24 cellular contexts compared by ENCODE assay signal in the genomic region with DNA sequence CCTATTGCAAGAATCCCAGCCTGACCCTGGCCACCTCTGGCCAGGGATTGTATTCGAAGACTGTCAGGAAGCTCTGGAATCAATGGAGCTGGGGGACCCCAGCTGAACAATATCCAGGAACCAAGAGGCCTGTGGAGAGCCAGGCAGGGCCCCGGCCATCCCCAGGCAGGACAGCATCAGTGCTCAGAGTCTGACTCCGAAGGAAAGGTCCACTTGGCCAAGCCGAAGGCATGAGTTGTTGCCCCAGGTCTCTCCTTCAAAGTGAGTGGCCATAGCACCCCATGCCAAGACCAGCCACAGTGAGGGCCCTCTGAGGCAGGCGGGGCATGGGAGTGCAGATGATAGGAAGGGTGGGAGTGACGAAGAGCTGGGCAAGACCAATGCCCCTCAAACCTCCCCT.
A peak's percentile ranks its signal among the peaks of the same experiment; 100 is the strongest.
DNase-seq lines count a peak whose midpoint lies in the region; ATAC-seq, FAIRE-seq and TF ChIP-seq lines count a peak whose summit lies in the region.
"Had no signal": no experiment of that assay in that cellular context is flagged by ENCODE, and none has a peak within 500 bp of the region (broad histone marks: within the 10 kb centered on the region; RNA-seq: fewer than 3 reads in every experiment).

No MANE protein-coding gene starts in this region.

- H3K27me3 ChIP-seq in IMR-90 (ENCODE audit: control insufficient read depth, insufficient read depth, low read length): peaks cover 3% of the 10 kb centered on the region
- H3K27me3 ChIP-seq in HepG2 (ENCODE audit: control insufficient read depth in 1 of 2, insufficient read depth in 2 of 2, low read length in 2 of 2): peaks cover 0 to 30% of the 10 kb centered on the region in 2 experiments; a peak in 2 of 5 replicates
- no peaks in the 10 kb centered on the region for H3K27me3 ChIP-seq in neural progenitor cell
- no peaks in the 10 kb centered on the region for H3K27me3 ChIP-seq in CD8-positive, alpha-beta memory T cell (ENCODE audit: insufficient read depth, low read length, poor library complexity, severe bottlenecking)
- H3K27me3 ChIP-seq: BE2C; BLaER1 treated with 17β-estradiol and CSF1 and Interleukin-3, amounts not matched to agents 10 nM and 100 nM had no signal

- no peak overlapping the region for H4K5ac ChIP-seq in IMR-90 (ENCODE audit: low read depth, low read length)

- dilution Hi-C loops in IMR-90 (cut with HindIII; ENCODE audit: low sequenced_read_pairs, unreplicated experiment): no loop called here

- H3K14ac ChIP-seq in IMR-90 (replicated peaks; ENCODE audit: low read depth, low read length): no peak overlapping the region

- H2AK5ac ChIP-seq in IMR-90 (ENCODE audit: low read depth, low read length): no peak overlapping the region

- H2BK15ac ChIP-seq in IMR-90 (ENCODE audit: low read depth, low read length): no peak overlapping the region

- intact Hi-C loops in IMR-90 (cut with micrococcal nuclease) (no loop called here), HepG2 (cut with micrococcal nuclease; ENCODE audit: unreplicated experiment) (no loop called here)

- peaks cover 2% of the 10 kb centered on the region for H3K9me3 Mint-ChIP-seq in neural progenitor cell
- H3K9me3 Mint-ChIP-seq in CD8-positive, alpha-beta memory T cell: peaks cover 0 to 5% (median 3%) of the 10 kb centered on the region in 5 donors
- H3K9me3 Mint-ChIP-seq in activated T-helper 17 cell treated with anti-CD3 and anti-CD28 coated beads, Interleukin-2, amount 50 U/mL, for 72 hours: no peaks in the 10 kb centered on the region
- H3K9me3 Mint-ChIP-seq: CD4-positive, alpha-beta T cell; H9 had no signal

- H3K36me3 ChIP-seq in IMR-90 (ENCODE audit: control insufficient read depth, insufficient read depth, low read length) (no peaks in the 10 kb centered on the region), HepG2 (replicated peaks in 1 of 2; ENCODE audit: control insufficient read depth in 1 of 2, insufficient read depth in 2 of 2, low read length in 2 of 2) (no peaks in the 10 kb centered on the region), neural progenitor cell (no peaks in the 10 kb centered on the region)
- H3K36me3 ChIP-seq in CD8-positive, alpha-beta memory T cell (ENCODE audit: insufficient read depth, low read length): no peaks in the 10 kb centered on the region
- H3K36me3 ChIP-seq: BE2C; BLaER1 treated with 17β-estradiol and CSF1 and Interleukin-3, amounts not matched to agents 10 nM and 100 nM had no signal

- H3K9me1 ChIP-seq in IMR-90 (ENCODE audit: insufficient read depth, low read length): no peaks in the 10 kb centered on the region

- TF ChIP-seq POLR2A in IMR-90 (IDR thresholded peaks at IDR 0.05; ENCODE audit: low read depth, low read length) (no peak), HepG2 (IDR thresholded peaks at IDR 0.05; ENCODE audit: insufficient read depth in 1 of 2, low read depth in 2 of 2, low read length in 2 of 2) (no peak)

- H3K79me1 ChIP-seq in IMR-90 (ENCODE audit: low read depth in 1 of 2, low read length in 2 of 2): no peaks in the 10 kb centered on the region

- H3K9me3 ChIP-seq in IMR-90 (ENCODE audit: control insufficient read depth, insufficient read depth, low read length): no peaks in the 10 kb centered on the region
- H3K9me3 ChIP-seq in HepG2 (ENCODE audit: low read length): no peaks in the 10 kb centered on the region
- H3K9me3 ChIP-seq in neural progenitor cell (ENCODE audit: low read depth): no peaks in the 10 kb centered on the region
- H3K9me3 ChIP-seq in CD8-positive, alpha-beta memory T cell (ENCODE audit: low read length): no peaks in the 10 kb centered on the region
- H3K9me3 ChIP-seq: A549, BE2C had no signal

- H3K23ac ChIP-seq in IMR-90 (ENCODE audit: low read depth, low read length): no peak overlapping the region

- H3K27ac Mint-ChIP-seq in neural progenitor cell: no peak overlapping the region
- no peak overlapping the region for H3K27ac Mint-ChIP-seq in CD8-positive, alpha-beta memory T cell
- no peak overlapping the region for H3K27ac Mint-ChIP-seq in activated T-helper 17 cell treated with anti-CD3 and anti-CD28 coated beads, Interleukin-2, amount 50 U/mL, for 72 hours
- H3K27ac Mint-ChIP-seq: CD14-positive monocyte; CD4-positive, alpha-beta T cell; H9; HFFc6 had no signal

- H2BK20ac ChIP-seq in IMR-90 (ENCODE audit: low read depth, low read length): no peak overlapping the region

- in situ Hi-C loops in IMR-90 (cut with MboI; ENCODE audit: low sequenced_read_pairs) (no loop called here), HepG2 (cut with HindIII; ENCODE audit: extremely low pct_ligation_motif_present, low pct_unique_long_range_greater_than_20kb) (no loop called here)

- no peaks in the 10 kb centered on the region for H4K20me1 ChIP-seq in IMR-90 (ENCODE audit: insufficient read depth, low read length)
- H4K20me1 ChIP-seq in HepG2 (ENCODE audit: insufficient read depth, low read length): no peaks in the 10 kb centered on the region
- no peaks in the 10 kb centered on the region for H4K20me1 ChIP-seq in neural progenitor cell (ENCODE audit: low read depth)
- H4K20me1 ChIP-seq: BLaER1 treated with 17β-estradiol and CSF1 and Interleukin-3, amounts not matched to agents 10 nM and 100 nM had no signal

- no TSS peak for BruUV-seq in IMR-90 (replicated peaks; lab: Mats Ljungman, UMichigan)
- BruUV-seq in HepG2 (replicated peaks; lab: Mats Ljungman, UMichigan): no TSS peak

- peak overlapping the region; percentile 6 for H2AFZ ChIP-seq in IMR-90 (replicated peaks; ENCODE audit: low read length, poor library complexity)
- no peak overlapping the region for H2AFZ ChIP-seq in HepG2 (ENCODE audit: low read length)
- no peak overlapping the region for H2AFZ ChIP-seq in neural progenitor cell (replicated peaks)
- H2AFZ ChIP-seq: GM23248 had no signal

- DNase-seq in IMR-90: no peak
- DNase-seq in HepG2 (ENCODE audit: low spot score): no peak
- no peak for DNase-seq in neural progenitor cell (ENCODE audit: low spot score)
- no peak for DNase-seq in HCEC 1CT
- DNase-seq in CD8-positive, alpha-beta memory T cell: no peak
- no peak for DNase-seq in stimulated activated CD4-positive, alpha-beta T cell treated with anti-CD3 and anti-CD28 coated beads, Interleukin-4, amount 100 ng/mL, for 1 hour
- DNase-seq: 8988T; ACHN; AML-193; BE2C; Calu3; CD4-positive, alpha-beta T cell; COR-L47; DMS53; DMS79 treated with DMSO at 0.1 percent for 48 hours; GF-D8; GM23248; HFFc6 had no signal

- TF ChIP-seq EP300 in HepG2 (IDR thresholded peaks at IDR 0.05; ENCODE audit: low read depth in 2 of 2, low read length in 2 of 2) (no peak), HepG2 (CRISPR knock-in tag; IDR thresholded peaks at IDR 0.05; ENCODE audit: borderline replicate concordance) (no peak)

- no peak overlapping the region for H3K9ac ChIP-seq in IMR-90 (ENCODE audit: low read depth, low read length)
- H3K9ac ChIP-seq in HepG2 (ENCODE audit: insufficient read depth, low read depth, low read length): no peak overlapping the region
- no peak overlapping the region for H3K9ac ChIP-seq in neural progenitor cell
- H3K9ac ChIP-seq: BLaER1 treated with 17β-estradiol and CSF1 and Interleukin-3, amounts not matched to agents 10 nM and 100 nM; GM23248 had no signal

- no peak overlapping the region for H2AK9ac ChIP-seq in IMR-90 (replicated peaks; ENCODE audit: low read depth, low read length, poor library complexity)

- no peak overlapping the region for H3K4ac ChIP-seq in IMR-90 (ENCODE audit: low read depth, low read length)

- H2BK5ac ChIP-seq in IMR-90 (ENCODE audit: low read depth, low read length, poor library complexity, severe bottlenecking): no peak overlapping the region

- no peak overlapping the region for H3K18ac ChIP-seq in IMR-90 (ENCODE audit: low read depth, low read length)

- 100% methylated on average over 2 of the region's 6 CpGs; no CpG with 5 or more reads in 1 of the 2 experiments for WGBS in IMR-90 (ENCODE audit: extremely low coverage in 2 of 2, insufficient read length in 1 of 2), 2 experiments
- WGBS in HepG2 (ENCODE audit: low lambda C conversion rate): 12% methylated on average over 5 of the region's 6 CpGs

- H3K4me1 ChIP-seq in IMR-90 (ENCODE audit: control insufficient read depth, insufficient read depth, low read length): 0 out of 2 replicates have a peak, but pooled peaks cover 2% of the 10 kb centered on the region
- no peaks in the 10 kb centered on the region for H3K4me1 ChIP-seq in HepG2 (ENCODE audit: insufficient read depth, low read length)
- H3K4me1 ChIP-seq in neural progenitor cell: peaks cover 83% of the 10 kb centered on the region
- H3K4me1 ChIP-seq in CD8-positive, alpha-beta memory T cell (ENCODE audit: insufficient read depth, low read length): no peaks in the 10 kb centered on the region
- H3K4me1 ChIP-seq: A549; BE2C; BLaER1 treated with 17β-estradiol and CSF1 and Interleukin-3, amounts not matched to agents 10 nM and 100 nM had no signal

- no peaks in the 10 kb centered on the region for H3K36me3 Mint-ChIP-seq in neural progenitor cell
- H3K36me3 Mint-ChIP-seq in CD8-positive, alpha-beta memory T cell: no peaks in the 10 kb centered on the region
- no peaks in the 10 kb centered on the region for H3K36me3 Mint-ChIP-seq in activated T-helper 17 cell treated with anti-CD3 and anti-CD28 coated beads, Interleukin-2, amount 50 U/mL, for 72 hours (ENCODE audit: low read depth)
- H3K36me3 Mint-ChIP-seq: CD14-positive monocyte had no signal

- H3K4me3 ChIP-seq in IMR-90 (ENCODE audit: insufficient read depth, low read depth, low read length) (no peak overlapping the region), HepG2 (replicated peaks in 1 of 3; ENCODE audit: insufficient read depth in 1 of 3, low read depth in 2 of 3, low read length in 3 of 3) (no peak overlapping the region), neural progenitor cell (no peak overlapping the region)
- no peak overlapping the region for H3K4me3 ChIP-seq in CD8-positive, alpha-beta memory T cell (ENCODE audit: low read length)
- H3K4me3 ChIP-seq: A549; BLaER1 treated with 17β-estradiol and CSF1 and Interleukin-3, amounts not matched to agents 10 nM and 100 nM; GM23248 had no signal

- no peak for FAIRE-seq in HepG2 (lab: Jason Lieb, UNC)
- FAIRE-seq: A549, GM19239 had no signal

- no peak overlapping the region for H4K91ac ChIP-seq in IMR-90 (ENCODE audit: insufficient read depth, low read depth, low read length)

- no peak overlapping the region for H3K4me2 ChIP-seq in IMR-90 (ENCODE audit: low read depth, low read length)
- H3K4me2 ChIP-seq in HepG2 (ENCODE audit: low read depth, low read length): no peak overlapping the region
- peak overlapping the region; percentile 36 for H3K4me2 ChIP-seq in neural progenitor cell
- H3K4me2 ChIP-seq: A549; BLaER1 treated with 17β-estradiol and CSF1 and Interleukin-3, amounts not matched to agents 10 nM and 100 nM had no signal

- no peak overlapping the region for H3K56ac ChIP-seq in IMR-90 (ENCODE audit: extremely low read depth, insufficient read depth, low read length)

- H3K4me1 Mint-ChIP-seq in neural progenitor cell: peaks cover 48% of the 10 kb centered on the region
- H3K4me1 Mint-ChIP-seq in CD8-positive, alpha-beta memory T cell: no peaks in the 10 kb centered on the region
- no peaks in the 10 kb centered on the region for H3K4me1 Mint-ChIP-seq in activated T-helper 17 cell treated with anti-CD3 and anti-CD28 coated beads, Interleukin-2, amount 50 U/mL, for 72 hours
- H3K4me1 Mint-ChIP-seq: CD14-positive monocyte had no signal

- TF ChIP-seq CTCF in IMR-90 (conservative IDR thresholded peaks at IDR 0.05; ENCODE audit: low read depth, low read length): no peak
- TF ChIP-seq CTCF in HepG2 (CRISPR knock-in tag; IDR thresholded peaks at IDR 0.05): no peak
- TF ChIP-seq CTCF in neural progenitor cell (IDR thresholded peaks at IDR 0.05): no peak

- POLR2A ChIA-PET in IMR-90 (lab: Charles Lee; ENCODE audit: unreplicated experiment): no interaction called here
- POLR2A ChIA-PET in HepG2 (lab: Yijun Ruan, JAX): no interaction called here
- POLR2A ChIA-PET in CD8-positive, alpha-beta memory T cell (lab: Charles Lee): no interaction called here

- CTCF ChIA-PET in IMR-90 (lab: Yijun Ruan, JAX) (no interaction called here), HepG2 (lab: Yijun Ruan, JAX; ENCODE audit: low intra/inter-chr PET ratio, low total read pairs) (no interaction called here)
- CTCF ChIA-PET in CD8-positive, alpha-beta memory T cell (lab: Charles Lee): no interaction called here

- H3K27ac ChIP-seq in IMR-90 (ENCODE audit: insufficient read depth, low read length) (no peak overlapping the region), HepG2 (ENCODE audit: extremely low read length, insufficient read depth, low read length) (no peak overlapping the region), neural progenitor cell (no peak overlapping the region)
- H3K27ac ChIP-seq in CD8-positive, alpha-beta memory T cell (ENCODE audit: low read depth, low read length): no peak overlapping the region
- H3K27ac ChIP-seq: A549; BLaER1 treated with 17β-estradiol and CSF1 and Interleukin-3, amounts not matched to agents 10 nM and 100 nM; GM23248 had no signal

- no peak overlapping the region for H3K4me3 Mint-ChIP-seq in neural progenitor cell
- no peak overlapping the region for H3K4me3 Mint-ChIP-seq in CD8-positive, alpha-beta memory T cell
- no peak overlapping the region for H3K4me3 Mint-ChIP-seq in activated T-helper 17 cell treated with anti-CD3 and anti-CD28 coated beads, Interleukin-2, amount 50 U/mL, for 72 hours
- H3K4me3 Mint-ChIP-seq: CD14-positive monocyte; CD4-positive, alpha-beta T cell; H9; HFFc6 had no signal

- H3F3A ChIP-seq in neural progenitor cell (ENCODE audit: low read depth): peaks cover 58% of the 10 kb centered on the region

- no peak overlapping the region for H4K8ac ChIP-seq in IMR-90 (ENCODE audit: low read depth in 2 of 2, low read length in 2 of 2)

- peaks cover 3% of the 10 kb centered on the region for H3K27me3 Mint-ChIP-seq in neural progenitor cell (ENCODE audit: insufficient read depth, low read depth)
- peaks cover 0 to 5% of the 10 kb centered on the region in 2 donors for H3K27me3 Mint-ChIP-seq in CD8-positive, alpha-beta memory T cell
- no peaks in the 10 kb centered on the region for H3K27me3 Mint-ChIP-seq in activated T-helper 17 cell treated with anti-CD3 and anti-CD28 coated beads, Interleukin-2, amount 50 U/mL, for 72 hours
- H3K27me3 Mint-ChIP-seq: CD4-positive, alpha-beta T cell had no signal

- H2BK120ac ChIP-seq in IMR-90 (ENCODE audit: low read depth, low read length): no peak overlapping the region

- ATAC-seq in IMR-90 (ENCODE audit: low read depth) (no peak), HepG2 (peak; percentile 27; the same call in 2 of the 3 replicates)
- ATAC-seq in activated T-helper 17 cell treated with anti-CD3 and anti-CD28 coated beads, Interleukin-2, amount 50 U/mL, for 72 hours (replicated peaks): no peak
- ATAC-seq: A549 had no signal

- TF ChIP-seq RAD21 in IMR-90 (IDR thresholded peaks at IDR 0.05; ENCODE audit: low read length): no peak
- TF ChIP-seq RAD21 in HepG2 (CRISPR knock-in tag; IDR thresholded peaks at IDR 0.05): no peak

- H3K79me2 ChIP-seq in HepG2 (ENCODE audit: insufficient read depth, low read length) (no peaks in the 10 kb centered on the region), neural progenitor cell (ENCODE audit: low read depth) (no peaks in the 10 kb centered on the region)
